16 cellular contexts compared by ENCODE assay signal in genomic region chr3:195160908-195161434, GRCh38.
DNase-seq lines count a peak whose midpoint lies in the region; ATAC-seq and TF ChIP-seq lines count a peak whose summit lies in the region.
"Had no signal": no experiment of that assay in that cellular context is flagged by ENCODE, and none has a peak within 500 bp of the region (broad histone marks: within the 10 kb centered on the region; RNA-seq: fewer than 3 reads in every experiment).

No MANE protein-coding gene starts in this region.

- H3K4me3 Mint-ChIP-seq in naive thymus-derived CD8-positive, alpha-beta T cell: no peak overlapping the region

- TF ChIP-seq POLR2A in heart left ventricle (IDR thresholded peaks at IDR 0.05): no peak

- no peak overlapping the region for H3K4me3 ChIP-seq in heart left ventricle
- no peak overlapping the region for H3K4me3 ChIP-seq in duodenal mucosa (ENCODE audit: low read depth in 1 of 2, low read length in 2 of 2)
- H3K4me3 ChIP-seq in urinary bladder (ENCODE audit: low read depth, low read length): no peak overlapping the region
- H3K4me3 ChIP-seq: A549 had no signal

- H3K9ac ChIP-seq in duodenal mucosa (ENCODE audit: low read depth in 1 of 2, low read length in 2 of 2): no peak overlapping the region

- intact Hi-C loops in heart left ventricle (cut with DNase I): loop anchor here in 1 of 10 donors (10.0 kb wide), 1 partner anchor 94 kb away; no protein-coding TSS in a partner anchor
- intact Hi-C loops in Right ventricle myocardium inferior (cut with DNase I): no loop called here
- intact Hi-C loops in head of caudate nucleus (cut with DNase I): no loop called here

- peak overlapping the region in 7 of 10 donors; percentile 37 to 80 (median 51) for H3K27ac Mint-ChIP-seq in naive thymus-derived CD8-positive, alpha-beta T cell

- no peaks in the 10 kb centered on the region for H3K27me3 ChIP-seq in heart left ventricle
- no peaks in the 10 kb centered on the region for H3K27me3 ChIP-seq in duodenal mucosa (ENCODE audit: control insufficient read depth in 1 of 2, insufficient read depth in 2 of 2, low read length in 2 of 2)

- H3K27me3 Mint-ChIP-seq in naive thymus-derived CD8-positive, alpha-beta T cell: no peaks in the 10 kb centered on the region

- 95 to 99% (median 96%) methylated on average over 11 of the region's 11 CpGs for WGBS in heart left ventricle, 4 donors
- WGBS in urinary bladder: 97% methylated on average over 11 of the region's 11 CpGs

- H3K36me3 ChIP-seq in heart left ventricle (no peaks in the 10 kb centered on the region), duodenal mucosa (ENCODE audit: control insufficient read depth in 1 of 2, insufficient read depth in 2 of 2, low read length in 2 of 2) (no peaks in the 10 kb centered on the region), urinary bladder (ENCODE audit: insufficient read depth) (no peaks in the 10 kb centered on the region)

- no peak for ATAC-seq in heart left ventricle
- ATAC-seq in Right ventricle myocardium inferior: no peak
- no peak for ATAC-seq in naive thymus-derived CD8-positive, alpha-beta T cell
- ATAC-seq: A549, esophagus mucosa had no signal

- POLR2A ChIA-PET in naive thymus-derived CD8-positive, alpha-beta T cell (lab: Charles Lee): no interaction called here

- DNase-seq in heart left ventricle (no peak), Right ventricle myocardium inferior (ENCODE audit: missing footprints) (no peak), NCI-H146 treated with DMSO at 0.1 percent for 48 hours (lab: John Stamatoyannopoulos, UW; ENCODE audit: unreplicated experiment) (no peak), head of caudate nucleus (no peak), nucleus accumbens (lab: John Stamatoyannopoulos, UW) (no peak)
- no peak for DNase-seq in naive thymus-derived CD8-positive, alpha-beta T cell
- DNase-seq: activated naive CD4-positive, alpha-beta T cell; KBM-7; midbrain; NCI-H187; NCI-H69; SHP77 had no signal

- no peak for TF ChIP-seq CTCF in heart left ventricle (IDR thresholded peaks at IDR 0.05)

- H3K4me1 ChIP-seq in heart left ventricle: peaks cover 2 to 63% (median 26%) of the 10 kb centered on the region in 12 donors
- peaks cover 25 to 30% of the 10 kb centered on the region in 2 donors for H3K4me1 ChIP-seq in duodenal mucosa (ENCODE audit: control insufficient read depth in 1 of 2, insufficient read depth in 2 of 2, low read length in 2 of 2)
- no peaks in the 10 kb centered on the region for H3K4me1 ChIP-seq in urinary bladder (ENCODE audit: insufficient read depth)
- H3K4me1 ChIP-seq: A549 had no signal

- H3K9me3 ChIP-seq in heart left ventricle: no peaks in the 10 kb centered on the region
- H3K9me3 ChIP-seq in duodenal mucosa (ENCODE audit: control insufficient read depth in 1 of 2, low read length in 2 of 2): no peaks in the 10 kb centered on the region
- H3K9me3 ChIP-seq: A549 had no signal

- H3K9me3 Mint-ChIP-seq in naive thymus-derived CD8-positive, alpha-beta T cell: no peaks in the 10 kb centered on the region

- H3K36me3 Mint-ChIP-seq in naive thymus-derived CD8-positive, alpha-beta T cell: peaks cover 0 to 4% (median 0%) of the 10 kb centered on the region in 3 donors

- H3K27ac ChIP-seq in heart left ventricle (peak overlapping the region in 11 of 12 donors; percentile 3 to 77 (median 45)), duodenal mucosa (ENCODE audit: low read depth, low read length) (peak overlapping the region; percentile 60), urinary bladder (ENCODE audit: low read depth) (peak overlapping the region; percentile 86)
- H3K27ac ChIP-seq: A549 had no signal

- H3K4me1 Mint-ChIP-seq in naive thymus-derived CD8-positive, alpha-beta T cell: peaks cover 22 to 69% (median 45%) of the 10 kb centered on the region in 4 donors
